ENCODE assay signal across 24 cellular contexts in genomic region chr4:189815404-189816192, GRCh38.
"Had no signal": no experiment of that assay in that cellular context is flagged by ENCODE, and none has a peak within 500 bp of the region (broad histone marks: within the 10 kb centered on the region; RNA-seq: fewer than 3 reads in every experiment).

No MANE protein-coding gene starts in this region.

- H3K36me3 ChIP-seq: prostate gland, sigmoid colon, stomach, thoracic aorta, transverse colon had no signal

- H3K27ac ChIP-seq: coronary artery, foreskin keratinocyte, hepatocyte, parathyroid adenoma, prostate gland, sigmoid colon, skin epidermis, stomach, thoracic aorta, transverse colon had no signal

- ATAC-seq: foreskin keratinocyte, left colon, left ventricle myocardium superior had no signal

- H3K79me2 ChIP-seq: hepatocyte, parathyroid adenoma had no signal

- H3K27me3 ChIP-seq: foreskin keratinocyte, hepatocyte, sigmoid colon, stomach, transverse colon had no signal

- H3K4me2 ChIP-seq: hepatocyte had no signal

- H3K9ac ChIP-seq: parathyroid adenoma had no signal

- H2AFZ ChIP-seq: hepatocyte, parathyroid adenoma had no signal

- DNase-seq: effector CD4-positive, alpha-beta T cell; endodermal cell; erythroblast; head of caudate nucleus; left colon; left ventricle myocardium superior; mesendoderm; naive B cell; occipital lobe; sigmoid colon; stimulated activated CD4-positive, alpha-beta T cell treated with anti-CD3 and anti-CD28 coated beads, Interleukin-2, amount 100 ng/mL, for 24 hours; stimulated activated CD4-positive, alpha-beta T cell treated with anti-CD3 and anti-CD28 coated beads, Interleukin-4, amount 100 ng/mL, for 4 hours; stimulated activated naive CD4-positive, alpha-beta T cell; stomach; substantia nigra; transverse colon had no signal

- FAIRE-seq: endothelial cell of umbilical vein had no signal

- H3K4me3 ChIP-seq: coronary artery, hepatocyte, prostate gland, sigmoid colon, skin epidermis, stomach, thoracic aorta, transverse colon had no signal

- H3K4me1 ChIP-seq: foreskin keratinocyte, parathyroid adenoma, prostate gland, sigmoid colon, stomach, transverse colon had no signal

- H3K9me3 ChIP-seq: prostate gland, thoracic aorta, transverse colon had no signal
